In genomic region chr1:113872219-113872934, GRCh38 we compare ENCODE assay signal across 9 cellular contexts. TPM values are rescaled to one million over a fixed set of nuclear protein-coding genes. Genes with fewer than 3 reads are reported as not detected.
A peak's percentile ranks its signal among the peaks of the same experiment; 100 is the strongest.
DNase-seq lines count a peak whose midpoint lies in the region; ATAC-seq lines count a peak whose summit lies in the region.
"Had no signal": no experiment of that assay in that cellular context is flagged by ENCODE, and none has a peak within 500 bp of the region (broad histone marks: within the 10 kb centered on the region; RNA-seq: fewer than 3 reads in every experiment).

No MANE protein-coding gene starts in this region.

- peak overlapping the region; percentile 96 for H3K27ac Mint-ChIP-seq in activated T-helper 17 cell treated with anti-CD3 and anti-CD28 coated beads, Interleukin-2, amount 50 U/mL, for 72 hours
- H3K27ac Mint-ChIP-seq in naive thymus-derived CD8-positive, alpha-beta T cell = peak overlapping the region; percentile 93 to 99 (median 96)

- peaks cover 31% of the 10 kb centered on the region for H3K4me1 Mint-ChIP-seq in activated T-helper 17 cell treated with anti-CD3 and anti-CD28 coated beads, Interleukin-2, amount 50 U/mL, for 72 hours
- H3K4me1 Mint-ChIP-seq in naive thymus-derived CD8-positive, alpha-beta T cell = peaks cover 24 to 82% (median 70%) of the 10 kb centered on the region in 4 donors

- no peaks in the 10 kb centered on the region for H3K9me3 Mint-ChIP-seq in activated T-helper 17 cell treated with anti-CD3 and anti-CD28 coated beads, Interleukin-2, amount 50 U/mL, for 72 hours
- peaks cover 0 to 3% (median 0%) of the 10 kb centered on the region in 9 donors for H3K9me3 Mint-ChIP-seq in naive thymus-derived CD8-positive, alpha-beta T cell

- peak overlapping the region; percentile 71 for H3K4me3 Mint-ChIP-seq in activated T-helper 17 cell treated with anti-CD3 and anti-CD28 coated beads, Interleukin-2, amount 50 U/mL, for 72 hours
- H3K4me3 Mint-ChIP-seq in naive thymus-derived CD8-positive, alpha-beta T cell = peak overlapping the region; percentile 85 to 95 (median 90)

- no peaks in the 10 kb centered on the region for H3K27me3 Mint-ChIP-seq in activated T-helper 17 cell treated with anti-CD3 and anti-CD28 coated beads, Interleukin-2, amount 50 U/mL, for 72 hours
- no peaks in the 10 kb centered on the region for H3K27me3 Mint-ChIP-seq in naive thymus-derived CD8-positive, alpha-beta T cell

- DNase-seq in naive thymus-derived CD8-positive, alpha-beta T cell = peak in 2 of 10 donors; percentile 30 to 38
- DNase-seq in germinal center (ENCODE audit: low spot score) = no peak
- DNase-seq in DMS114 treated with DMSO at 0.1 percent for 48 hours (lab: John Stamatoyannopoulos, UW; ENCODE audit: unreplicated experiment) = no peak

- POLR2A ChIA-PET in naive thymus-derived CD8-positive, alpha-beta T cell (lab: Charles Lee) = interaction anchor here (0.9 to 1.0 kb wide), 2 partner anchors 22 to 32 kb away, joined by 3 to 5 read pairs; partner anchors contain the start of gene AP4B1

- peaks cover 42% of the 10 kb centered on the region for H3K36me3 Mint-ChIP-seq in activated T-helper 17 cell treated with anti-CD3 and anti-CD28 coated beads, Interleukin-2, amount 50 U/mL, for 72 hours (ENCODE audit: low read depth)
- H3K36me3 Mint-ChIP-seq in naive thymus-derived CD8-positive, alpha-beta T cell = peaks cover 0 to 4% (median 0%) of the 10 kb centered on the region in 3 donors

- ATAC-seq in GM18909 (IDR thresholded peaks at IDR 0.05; ENCODE audit: poor library complexity, unreplicated experiment) (peak; percentile 10), HG03439 (IDR thresholded peaks at IDR 0.05; ENCODE audit: unreplicated experiment) (peak; percentile 14), HG02884 (IDR thresholded peaks at IDR 0.05; ENCODE audit: unreplicated experiment) (no peak), esophagus mucosa (no peak)
- ATAC-seq in activated T-helper 17 cell treated with anti-CD3 and anti-CD28 coated beads, Interleukin-2, amount 50 U/mL, for 72 hours (replicated peaks) = peak; percentile 20
- peak; percentile 14 to 17 for ATAC-seq in naive thymus-derived CD8-positive, alpha-beta T cell
- ATAC-seq: Panc1 had no signal

RNA-seq across cellular contexts. Expression of gene PTPN22, which starts 0.9 kb away (rescaled TPM):
- total RNA-seq in activated T-helper 17 cell treated with anti-CD3 and anti-CD28 coated beads, Interleukin-2, amount 50 U/mL, for 72 hours = 10 to 100 TPM; 55.9 to 70.1 TPM
- total RNA-seq in naive thymus-derived CD8-positive, alpha-beta T cell = 10 to 100 TPM; 26.6 to 27.3 TPM
- polyA plus RNA-seq in naive thymus-derived CD8-positive, alpha-beta T cell = 10 to 100 TPM; 32.0 to 59.6 (median 40.1) TPM
- total RNA-seq in esophagus mucosa = 1.9 TPM

RNA-seq across cellular contexts. Expression of gene BCL2L15, which starts 15.0 kb away (rescaled TPM):
- 1 to 10 TPM in 1 of 2 donors, under 1 TPM in 1; 0.99 to 4.4 TPM for total RNA-seq in activated T-helper 17 cell treated with anti-CD3 and anti-CD28 coated beads, Interleukin-2, amount 50 U/mL, for 72 hours
- total RNA-seq in naive thymus-derived CD8-positive, alpha-beta T cell = 1 to 10 TPM; 1.3 to 3.3 TPM
- under 1 TPM in 1 of 3 donors, not detected in 2; 0.03 TPM for polyA plus RNA-seq in naive thymus-derived CD8-positive, alpha-beta T cell
- 8.4 TPM for total RNA-seq in esophagus mucosa

RNA-seq across cellular contexts. Expression of gene AP4B1, which starts 32.2 kb away (rescaled TPM):
- total RNA-seq in activated T-helper 17 cell treated with anti-CD3 and anti-CD28 coated beads, Interleukin-2, amount 50 U/mL, for 72 hours = 10 to 100 TPM; 46.5 to 61.7 TPM
- 10 to 100 TPM; 65.1 to 75.2 TPM for total RNA-seq in naive thymus-derived CD8-positive, alpha-beta T cell
- 1 to 10 TPM; 7.9 to 9.6 (median 8.6) TPM for polyA plus RNA-seq in naive thymus-derived CD8-positive, alpha-beta T cell
- total RNA-seq in esophagus mucosa = 17.0 TPM

RNA-seq across cellular contexts. Expression of gene DCLRE1B, which starts 32.7 kb away (rescaled TPM):
- 10 to 100 TPM; 16.1 to 21.4 TPM for total RNA-seq in activated T-helper 17 cell treated with anti-CD3 and anti-CD28 coated beads, Interleukin-2, amount 50 U/mL, for 72 hours
- total RNA-seq in naive thymus-derived CD8-positive, alpha-beta T cell = 1 to 10 TPM; 5.2 to 5.5 TPM
- polyA plus RNA-seq in naive thymus-derived CD8-positive, alpha-beta T cell = 1 to 10 TPM; 3.7 to 5.2 (median 4.5) TPM
- 4.7 TPM for total RNA-seq in esophagus mucosa

RNA-seq across cellular contexts. Expression of gene HIPK1, which starts 56.7 kb away (rescaled TPM):
- total RNA-seq in activated T-helper 17 cell treated with anti-CD3 and anti-CD28 coated beads, Interleukin-2, amount 50 U/mL, for 72 hours = 10 to 100 TPM; 44.4 to 71.0 TPM
- total RNA-seq in naive thymus-derived CD8-positive, alpha-beta T cell = 100 to 1,000 TPM; 123 to 138 TPM
- polyA plus RNA-seq in naive thymus-derived CD8-positive, alpha-beta T cell = 10 to 100 TPM; 14.5 to 19.3 (median 17.5) TPM
- 41.6 TPM for total RNA-seq in esophagus mucosa

Comparison
In these comparisons a context has a peak if more than half of its experiments do, and no peak if none do; other contexts are left out.
1. ATAC-seq: peak in GM18909 (single experiment), HG03439 (single experiment), activated T-helper 17 cell treated with anti-CD3 and anti-CD28 coated beads, Interleukin-2, amount 50 U/mL, for 72 hours (single experiment) and naive thymus-derived CD8-positive, alpha-beta T cell (2 of 2); none in HG02884 (single experiment) and esophagus mucosa (single experiment).